ENCODE assay signal across 8 cellular contexts in genomic region chr3:11770477-11771381, GRCh38.
DNase-seq lines count a peak whose midpoint lies in the region; ATAC-seq and TF ChIP-seq lines count a peak whose summit lies in the region.

No MANE protein-coding gene starts in this region.

- ATAC-seq in GM21367 (IDR thresholded peaks at IDR 0.05; ENCODE audit: unreplicated experiment) (peak; percentile 100), Panc1 (peak; percentile 82)
- peak; percentile 100 for ATAC-seq in activated T-helper 17 cell treated with anti-CD3 and anti-CD28 coated beads, Interleukin-2, amount 50 U/mL, for 72 hours (replicated peaks)

- no peak overlapping the region for H4K8ac ChIP-seq in neuronal stem cell (ENCODE audit: low read depth, low read length)

- no peak overlapping the region for H2BK120ac ChIP-seq in neuronal stem cell (ENCODE audit: low read depth, low read length)

- H3K9ac ChIP-seq in neuronal stem cell (ENCODE audit: low read depth, low read length, poor library complexity): peak overlapping the region; percentile 15

- peak overlapping the region; percentile 27 for H3K4me3 ChIP-seq in CD8-positive, alpha-beta memory T cell (ENCODE audit: low read length)
- H3K4me3 ChIP-seq in Panc1 (ENCODE audit: low read depth in 2 of 2, low read length in 2 of 2): peak overlapping the region in 1 of 2 experiments; percentile 18; a peak in 1 of 4 replicates
- H3K4me3 ChIP-seq in fibroblast of pulmonary artery (replicated peaks; ENCODE audit: low read depth, low read length): no peak overlapping the region
- H3K4me3 ChIP-seq in neuronal stem cell (ENCODE audit: low read length in 2 of 2): peak overlapping the region in 1 of 2 donors; percentile 28

- H3K79me1 ChIP-seq in neuronal stem cell (ENCODE audit: low read depth, low read length): no peaks in the 10 kb centered on the region

- TF ChIP-seq CTCF in Panc1 (IDR thresholded peaks at IDR 0.05): no peak
- no peak for TF ChIP-seq CTCF in fibroblast of pulmonary artery (IDR thresholded peaks at IDR 0.05; ENCODE audit: low read length, missing control alignments)

- H2BK12ac ChIP-seq in neuronal stem cell (ENCODE audit: low read length): no peak overlapping the region

- in situ Hi-C loops in Panc1 (cut with HindIII; ENCODE audit: low pct_unique_long_range_greater_than_20kb, low sequenced_read_pairs): no loop called here

- no TSS peak for BruUV-seq in Panc1 (replicated peaks; lab: Mats Ljungman, UMichigan)

- H3K27ac ChIP-seq in CD8-positive, alpha-beta memory T cell (ENCODE audit: low read depth, low read length): no peak overlapping the region
- H3K27ac ChIP-seq in Panc1 (ENCODE audit: low read length): no peak overlapping the region
- H3K27ac ChIP-seq in neuronal stem cell (replicated peaks; ENCODE audit: low read length): no peak overlapping the region

- H2BK5ac ChIP-seq in neuronal stem cell (ENCODE audit: low read length): no peak overlapping the region

- H3K4me3 Mint-ChIP-seq in CD8-positive, alpha-beta memory T cell: peak overlapping the region; percentile 11 to 80 (median 55)
- H3K4me3 Mint-ChIP-seq in activated T-helper 17 cell treated with anti-CD3 and anti-CD28 coated beads, Interleukin-2, amount 50 U/mL, for 72 hours: peak overlapping the region; percentile 27

- no peaks in the 10 kb centered on the region for H3K27me3 Mint-ChIP-seq in CD8-positive, alpha-beta memory T cell
- no peaks in the 10 kb centered on the region for H3K27me3 Mint-ChIP-seq in activated T-helper 17 cell treated with anti-CD3 and anti-CD28 coated beads, Interleukin-2, amount 50 U/mL, for 72 hours

- intact Hi-C loops in Panc1 (cut with micrococcal nuclease; ENCODE audit: unreplicated experiment): no loop called here

- no peak overlapping the region for H3K18ac ChIP-seq in neuronal stem cell (ENCODE audit: low read length)

- no peak overlapping the region for H2AK5ac ChIP-seq in neuronal stem cell (ENCODE audit: low read depth, low read length)

- peaks cover 14% of the 10 kb centered on the region for H3K4me1 ChIP-seq in CD8-positive, alpha-beta memory T cell (ENCODE audit: insufficient read depth, low read length)
- H3K4me1 ChIP-seq in Panc1 (ENCODE audit: control insufficient read depth, insufficient read depth, low read length): no peaks in the 10 kb centered on the region
- peaks cover 7% of the 10 kb centered on the region in 2 donors for H3K4me1 ChIP-seq in neuronal stem cell (ENCODE audit: control insufficient read depth in 2 of 2, insufficient read depth in 1 of 2, low read depth in 1 of 2, low read length in 2 of 2)

- H3K9me3 ChIP-seq in CD8-positive, alpha-beta memory T cell (ENCODE audit: low read length): no peaks in the 10 kb centered on the region
- H3K9me3 ChIP-seq in Panc1 (ENCODE audit: control insufficient read depth, insufficient read depth, low read depth, low read length) (no peaks in the 10 kb centered on the region), neuronal stem cell (replicated peaks in 1 of 2; ENCODE audit: control insufficient read depth in 2 of 2, insufficient read depth in 1 of 2, low read depth in 1 of 2, low read length in 2 of 2) (no peaks in the 10 kb centered on the region)

- peak overlapping the region; percentile 34 for H3K4me2 ChIP-seq in neuronal stem cell (ENCODE audit: insufficient read depth, low read length, poor library complexity, severe bottlenecking)

- no peak overlapping the region for H4K91ac ChIP-seq in neuronal stem cell (ENCODE audit: low read depth, low read length, poor library complexity)

- H3K9me3 Mint-ChIP-seq in CD8-positive, alpha-beta memory T cell: no peaks in the 10 kb centered on the region
- H3K9me3 Mint-ChIP-seq in activated T-helper 17 cell treated with anti-CD3 and anti-CD28 coated beads, Interleukin-2, amount 50 U/mL, for 72 hours: no peaks in the 10 kb centered on the region

- peak overlapping the region; percentile 80 for H2AFZ ChIP-seq in neuronal stem cell (ENCODE audit: low read length)

- H3K23ac ChIP-seq in neuronal stem cell (ENCODE audit: low read depth, low read length, poor library complexity): no peak overlapping the region

- CTCF ChIA-PET in CD8-positive, alpha-beta memory T cell (lab: Charles Lee): no interaction called here
- CTCF ChIA-PET in Panc1 (lab: Charles Lee): no interaction called here

- H3K36me3 Mint-ChIP-seq in CD8-positive, alpha-beta memory T cell: no peaks in the 10 kb centered on the region
- no peaks in the 10 kb centered on the region for H3K36me3 Mint-ChIP-seq in activated T-helper 17 cell treated with anti-CD3 and anti-CD28 coated beads, Interleukin-2, amount 50 U/mL, for 72 hours (ENCODE audit: low read depth)

- H3K4ac ChIP-seq in neuronal stem cell (ENCODE audit: low read length): no peak overlapping the region

- no peaks in the 10 kb centered on the region for H3K36me3 ChIP-seq in CD8-positive, alpha-beta memory T cell (ENCODE audit: insufficient read depth, low read length)
- H3K36me3 ChIP-seq in Panc1 (ENCODE audit: control insufficient read depth, insufficient read depth, low read length) (no peaks in the 10 kb centered on the region), neuronal stem cell (replicated peaks in 1 of 2; ENCODE audit: control insufficient read depth in 2 of 2, insufficient read depth in 2 of 2, low read length in 2 of 2) (no peaks in the 10 kb centered on the region)

- H3K27ac Mint-ChIP-seq in CD8-positive, alpha-beta memory T cell: peak overlapping the region; percentile 30 to 90 (median 76)
- peak overlapping the region; percentile 27 for H3K27ac Mint-ChIP-seq in activated T-helper 17 cell treated with anti-CD3 and anti-CD28 coated beads, Interleukin-2, amount 50 U/mL, for 72 hours

- no peak overlapping the region for H3K14ac ChIP-seq in neuronal stem cell (ENCODE audit: low read length)

- no peak overlapping the region for H2BK15ac ChIP-seq in neuronal stem cell (ENCODE audit: low read length)

- no peaks in the 10 kb centered on the region for H3K27me3 ChIP-seq in CD8-positive, alpha-beta memory T cell (ENCODE audit: insufficient read depth, low read length, poor library complexity, severe bottlenecking)
- H3K27me3 ChIP-seq in Panc1 (ENCODE audit: control insufficient read depth, insufficient read depth, low read length): no peaks in the 10 kb centered on the region
- no peaks in the 10 kb centered on the region for H3K27me3 ChIP-seq in neuronal stem cell (ENCODE audit: control insufficient read depth in 3 of 3, insufficient read depth in 3 of 3, low read depth in 1 of 3, low read length in 3 of 3)

- POLR2A ChIA-PET in CD8-positive, alpha-beta memory T cell (lab: Charles Lee): interaction anchor here (1.1 kb wide), 1 partner anchor 76 kb away, joined by 3 read pairs; the partner anchor contains the start of gene TAMM41
- POLR2A ChIA-PET in Panc1 (lab: Charles Lee): no interaction called here

- no CpG with 5 or more reads among the region's 20 CpGs for WGBS in neuronal stem cell (ENCODE audit: extremely low coverage in 2 of 2, insufficient read length in 2 of 2, insufficient replicate concordance in 1 of 2), 2 donors

- DNase-seq in CD8-positive, alpha-beta memory T cell: peak; percentile 66 to 88 (median 78)
- DNase-seq in HT-29 (ENCODE audit: low spot score) (peak; percentile 91), Panc1 (ENCODE audit: low read depth, low spot score) (no peak), fibroblast of pulmonary artery (ENCODE audit: low read depth) (peak; percentile 82), neuronal stem cell (ENCODE audit: low spot score) (peak; percentile 56), stromal cell of bone marrow (ENCODE audit: low read depth) (peak; percentile 79)

- peaks cover 13 to 22% (median 19%) of the 10 kb centered on the region in 3 donors for H3K4me1 Mint-ChIP-seq in CD8-positive, alpha-beta memory T cell
- H3K4me1 Mint-ChIP-seq in activated T-helper 17 cell treated with anti-CD3 and anti-CD28 coated beads, Interleukin-2, amount 50 U/mL, for 72 hours: peaks cover 9% of the 10 kb centered on the region
